In genomic region chr1:101262601-101263348, GRCh38 we compare ENCODE assay signal across 9 cellular contexts. TPM values are rescaled to one million over a fixed set of nuclear protein-coding genes. Genes with fewer than 3 reads are reported as not detected.
DNase-seq lines count a peak whose midpoint lies in the region; ATAC-seq and TF ChIP-seq lines count a peak whose summit lies in the region.
"Had no signal": no experiment of that assay in that cellular context is flagged by ENCODE, and none has a peak within 500 bp of the region (broad histone marks: within the 10 kb centered on the region; RNA-seq: fewer than 3 reads in every experiment).

No MANE protein-coding gene starts in this region.

- H3K4me1 ChIP-seq in NT2/D1 (ENCODE audit: insufficient read depth, insufficient read length) (peaks cover 4% of the 10 kb centered on the region), parathyroid adenoma (no peaks in the 10 kb centered on the region)

- peak overlapping the region; percentile 29 for H3K27ac ChIP-seq in parathyroid adenoma

- H3K4me2 ChIP-seq in parathyroid adenoma (ENCODE audit: low read length): no peak overlapping the region

- DNase-seq in NT2/D1 (ENCODE audit: low read depth, low spot score) (peak; percentile 33), choroid plexus epithelial cell (ENCODE audit: low read depth) (peak; percentile 54), nucleus accumbens (lab: John Stamatoyannopoulos, UW) (no peak), Right ventricle myocardium inferior (ENCODE audit: missing footprints) (no peak)
- DNase-seq: NCI-H2029 treated with DMSO at 0.1 percent for 48 hours had no signal

- ATAC-seq in GM21723 (IDR thresholded peaks at IDR 0.05; ENCODE audit: unreplicated experiment) (peak; percentile 41), GM21447 (IDR thresholded peaks at IDR 0.05; ENCODE audit: unreplicated experiment) (no peak), GM18867 (IDR thresholded peaks at IDR 0.05; ENCODE audit: unreplicated experiment) (no peak), Right ventricle myocardium inferior (no peak)

- H3K27me3 ChIP-seq in NT2/D1 (ENCODE audit: insufficient read depth, insufficient read length) (no peaks in the 10 kb centered on the region), parathyroid adenoma (ENCODE audit: control insufficient read depth, insufficient read depth, low read length) (no peaks in the 10 kb centered on the region)

- H3K9ac ChIP-seq in NT2/D1 (ENCODE audit: insufficient read length, low read depth) (no peak overlapping the region), parathyroid adenoma (no peak overlapping the region)

- TF ChIP-seq CTCF in choroid plexus epithelial cell (conservative IDR thresholded peaks at IDR 0.05; ENCODE audit: low read depth, low read length): no peak
- TF ChIP-seq CTCF in parathyroid adenoma (IDR thresholded peaks at IDR 0.05): no peak

- H3K36me3 ChIP-seq in NT2/D1 (ENCODE audit: insufficient read depth, insufficient read length, low read length): no peaks in the 10 kb centered on the region
- H3K36me3 ChIP-seq in parathyroid adenoma (ENCODE audit: control insufficient read depth, insufficient read depth, low read length): no peaks in the 10 kb centered on the region

- intact Hi-C loops in Right ventricle myocardium inferior (cut with DNase I): no loop called here

- H2AFZ ChIP-seq in parathyroid adenoma: peak overlapping the region; percentile 33

- H3K4me3 ChIP-seq in NT2/D1 (ENCODE audit: insufficient read length, low read depth): no peak overlapping the region
- no peak overlapping the region for H3K4me3 ChIP-seq in choroid plexus epithelial cell (ENCODE audit: low read depth, low read length)
- no peak overlapping the region for H3K4me3 ChIP-seq in parathyroid adenoma (ENCODE audit: low read depth, low read length)

- no peaks in the 10 kb centered on the region for H3K79me2 ChIP-seq in parathyroid adenoma

- no peaks in the 10 kb centered on the region for H3K9me3 ChIP-seq in NT2/D1 (ENCODE audit: insufficient read depth, low read length)
- H3K9me3 ChIP-seq in parathyroid adenoma (ENCODE audit: control insufficient read depth, low read length): no peaks in the 10 kb centered on the region

RNA-seq across cellular contexts. Expression of gene S1PR1, which starts 26.0 kb away (rescaled TPM):
- total RNA-seq in Right ventricle myocardium inferior: 58.5 TPM

Comparison
In these comparisons a context has a peak if more than half of its experiments do, and no peak if none do; other contexts are left out.
1. DNase-seq: peak in NT2/D1 (single experiment) and choroid plexus epithelial cell (single experiment); none in nucleus accumbens (0 of 56) and Right ventricle myocardium inferior (single experiment).